In the genomic region with DNA sequence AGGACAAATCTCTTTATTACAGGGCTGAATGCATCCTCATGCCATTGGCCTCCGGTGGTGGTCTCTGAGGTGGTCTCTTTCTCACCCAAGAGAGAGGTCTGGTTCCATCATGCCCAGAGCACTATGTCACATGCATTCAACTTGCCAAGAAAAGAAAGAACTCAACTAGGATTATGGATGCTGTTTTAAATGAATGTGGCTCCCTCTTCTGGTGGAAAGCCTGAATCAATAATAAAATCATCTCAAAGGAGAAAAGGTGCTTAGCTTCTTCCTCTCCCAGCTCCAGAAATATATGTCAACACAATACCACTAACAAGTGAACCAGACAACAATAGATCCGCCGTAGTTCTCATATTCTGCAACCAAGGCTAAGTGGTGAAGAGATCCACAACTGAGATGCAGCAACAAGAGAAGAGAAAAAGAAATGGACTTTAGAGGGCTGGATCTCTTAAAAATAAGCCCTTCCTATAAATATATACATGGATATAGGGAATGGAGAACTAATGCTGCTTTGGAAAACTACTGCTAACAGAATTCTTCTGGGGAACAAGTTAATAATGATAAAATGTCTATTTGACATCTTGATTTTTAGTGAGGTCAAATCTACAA, we compare ENCODE assay signal across 9 cellular contexts.
A peak's percentile ranks its signal among the peaks of the same experiment; 100 is the strongest.
DNase-seq lines count a peak whose midpoint lies in the region; ATAC-seq, FAIRE-seq and TF ChIP-seq lines count a peak whose summit lies in the region.
"Had no signal": no experiment of that assay in that cellular context is flagged by ENCODE, and none has a peak within 500 bp of the region (broad histone marks: within the 10 kb centered on the region; RNA-seq: fewer than 3 reads in every experiment).

No MANE protein-coding gene starts in this region.

- H3K27ac ChIP-seq in Panc1 (ENCODE audit: low read length) = no peak overlapping the region
- H3K27ac ChIP-seq in pancreas = no peak overlapping the region

- POLR2A ChIA-PET in Panc1 (lab: Charles Lee) = no interaction called here

- H3K27ac Mint-ChIP-seq in activated CD4-positive, alpha-beta T cell treated with anti-CD3 and anti-CD28 coated beads, Interleukin-2, amount 10 ng/mL, durations not matched to agents 24 days and 14 days = no peak overlapping the region
- H3K27ac Mint-ChIP-seq: CD4-positive, CD25-positive, alpha-beta regulatory T cell had no signal

- peak; percentile 61 for DNase-seq in activated CD4-positive, alpha-beta T cell treated with anti-CD3 and anti-CD28 coated beads, Interleukin-2, amount 10 ng/mL, durations not matched to agents 24 days and 14 days
- no peak for DNase-seq in activated CD4-positive, alpha-beta T cell treated with anti-CD3 and anti-CD28 coated beads for 48 hours
- DNase-seq in Panc1 (ENCODE audit: low read depth, low spot score) (peak; percentile 48), pancreas (peak in 1 of 6 donors; percentile 16)

- no peaks in the 10 kb centered on the region for H3K9me3 Mint-ChIP-seq in activated CD4-positive, alpha-beta T cell treated with anti-CD3 and anti-CD28 coated beads, Interleukin-2, amount 10 ng/mL, durations not matched to agents 24 days and 14 days

- no TSS peak for BruUV-seq in Panc1 (replicated peaks; lab: Mats Ljungman, UMichigan)

- no peaks in the 10 kb centered on the region for H3K36me3 Mint-ChIP-seq in activated CD4-positive, alpha-beta T cell treated with anti-CD3 and anti-CD28 coated beads, Interleukin-2, amount 10 ng/mL, durations not matched to agents 24 days and 14 days (ENCODE audit: low read depth)
- H3K36me3 Mint-ChIP-seq: CD4-positive, CD25-positive, alpha-beta regulatory T cell had no signal

- no peaks in the 10 kb centered on the region for H3K4me1 ChIP-seq in Panc1 (ENCODE audit: control insufficient read depth, insufficient read depth, low read length)
- no peaks in the 10 kb centered on the region for H3K4me1 ChIP-seq in pancreas

- H3K36me3 ChIP-seq in Panc1 (ENCODE audit: control insufficient read depth, insufficient read depth, low read length) (no peaks in the 10 kb centered on the region; the same call in 1 of the 2 replicates), pancreas (no peaks in the 10 kb centered on the region)

- H3K9me3 ChIP-seq in Panc1 (ENCODE audit: control insufficient read depth, insufficient read depth, low read depth, low read length) (no peaks in the 10 kb centered on the region), pancreas (no peaks in the 10 kb centered on the region)

- WGBS in pancreas, 2 donors = 16% methylated on average over 3 of the region's 3 CpGs

- FAIRE-seq in pancreas (lab: Jason Lieb, UNC) = no peak

- H3K4me3 ChIP-seq in Panc1 (ENCODE audit: low read depth in 2 of 2, low read length in 2 of 2) (no peak overlapping the region), pancreas (no peak overlapping the region)

- no peaks in the 10 kb centered on the region for H3K27me3 Mint-ChIP-seq in activated CD4-positive, alpha-beta T cell treated with anti-CD3 and anti-CD28 coated beads, Interleukin-2, amount 10 ng/mL, durations not matched to agents 24 days and 14 days
- H3K27me3 Mint-ChIP-seq: CD4-positive, CD25-positive, alpha-beta regulatory T cell had no signal

- no peaks in the 10 kb centered on the region for H3K4me1 Mint-ChIP-seq in activated CD4-positive, alpha-beta T cell treated with anti-CD3 and anti-CD28 coated beads, Interleukin-2, amount 10 ng/mL, durations not matched to agents 24 days and 14 days
- H3K4me1 Mint-ChIP-seq: CD4-positive, CD25-positive, alpha-beta regulatory T cell had no signal

- H3K27me3 ChIP-seq in Panc1 (ENCODE audit: control insufficient read depth, insufficient read depth, low read length) (no peaks in the 10 kb centered on the region), pancreas (peaks cover 0 to under 1% (median 0%) of the 10 kb centered on the region in 4 donors)

- ATAC-seq in Panc1 (0 out of 2 replicates have a peak, but pooled peaks have one; percentile 62), esophagus mucosa (peak; percentile 32), pancreas (peak; percentile 68 to 86 (median 84)), GM21576 (IDR thresholded peaks at IDR 0.05; ENCODE audit: unreplicated experiment) (no peak), GM19467 (IDR thresholded peaks at IDR 0.05; ENCODE audit: unreplicated experiment) (no peak)

- no peak overlapping the region for H3K4me3 Mint-ChIP-seq in activated CD4-positive, alpha-beta T cell treated with anti-CD3 and anti-CD28 coated beads, Interleukin-2, amount 10 ng/mL, durations not matched to agents 24 days and 14 days
- H3K4me3 Mint-ChIP-seq: CD4-positive, CD25-positive, alpha-beta regulatory T cell had no signal

- intact Hi-C loops in activated CD4-positive, alpha-beta T cell treated with anti-CD3 and anti-CD28 coated beads, Interleukin-2, amount 10 ng/mL, durations not matched to agents 24 days and 14 days (cut with micrococcal nuclease) = no loop called here
- intact Hi-C loops in Panc1 (cut with micrococcal nuclease; ENCODE audit: unreplicated experiment) = loop anchor here (1.0 to 10.0 kb wide), 5 partner anchors 499 to 903 kb away; a partner anchor contains a TSS
- intact Hi-C loops in pancreas (cut with DNase I) = loop anchor here in 2 of 3 donors (5.0 kb wide), 2 partner anchors 624 to 629 kb away; no protein-coding TSS in a partner anchor

- in situ Hi-C loops in Panc1 (cut with HindIII; ENCODE audit: low pct_unique_long_range_greater_than_20kb, low sequenced_read_pairs) = no loop called here

- peak; percentile 59 for TF ChIP-seq CTCF in LNCAP (IDR thresholded peaks at IDR 0.05)
- peak; percentile 72 for TF ChIP-seq CTCF in Panc1 (IDR thresholded peaks at IDR 0.05)
- peak; percentile 21 to 45 (median 36) for TF ChIP-seq CTCF in pancreas (IDR thresholded peaks at IDR 0.05)

- CTCF ChIA-PET in Panc1 (lab: Charles Lee) = interaction anchor here (0.5 to 0.7 kb wide), 3 partner anchors 151 to 673 kb away, joined by 3 read pairs; no protein-coding TSS in a partner anchor

Comparison
In these comparisons a context has a peak if more than half of its experiments do, and no peak if none do; other contexts are left out.
1. ATAC-seq: peak in Panc1 (single experiment), esophagus mucosa (single experiment) and pancreas (4 of 4); none in GM21576 (single experiment) and GM19467 (single experiment).
2. Peak in every context shown above with its lines, with median percentiles within 50 percentile points of each other: CTCF ChIP-seq.